ENCODE assay signal across 19 cellular contexts in the genomic region with DNA sequence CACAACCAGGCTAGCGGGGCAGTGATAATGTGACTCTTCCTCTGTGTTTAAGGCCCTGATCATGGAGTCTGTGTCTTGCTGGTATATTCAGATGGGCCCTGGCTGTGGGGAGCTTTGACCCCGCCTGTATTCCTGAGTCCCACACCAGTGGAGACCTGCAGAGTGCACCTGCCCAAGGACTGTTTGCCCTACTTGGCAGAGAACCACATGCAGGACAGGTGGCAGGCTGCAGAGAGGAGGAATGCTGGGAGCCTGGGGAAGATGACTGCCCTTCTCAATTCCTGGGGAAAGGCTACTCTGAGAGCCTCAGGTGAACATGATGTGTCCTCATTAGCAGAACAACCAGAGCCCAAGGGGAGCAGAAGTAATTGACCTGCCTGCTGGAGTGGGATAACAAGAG.
"Had no signal": no experiment of that assay in that cellular context is flagged by ENCODE, and none has a peak within 500 bp of the region (broad histone marks: within the 10 kb centered on the region; RNA-seq: fewer than 3 reads in every experiment).

No MANE protein-coding gene starts in this region.

- H3K27ac Mint-ChIP-seq: activated CD4-positive, alpha-beta T cell treated with anti-CD3 and anti-CD28 coated beads, Interleukin-2, amount 10 ng/mL, durations not matched to agents 24 days and 14 days; activated naive CD8-positive, alpha-beta T cell; naive B cell; neural progenitor cell; progenitor cell of endocrine pancreas had no signal

- H3K9me3 Mint-ChIP-seq: activated CD4-positive, alpha-beta T cell treated with anti-CD3 and anti-CD28 coated beads, Interleukin-2, amount 10 ng/mL, durations not matched to agents 24 days and 14 days; naive B cell; neural progenitor cell had no signal

- ATAC-seq: gastroesophageal sphincter, left ventricle myocardium superior had no signal

- DNase-seq: activated CD4-positive, alpha-beta T cell treated with anti-CD3 and anti-CD28 coated beads, Interleukin-2, amount 10 ng/mL, durations not matched to agents 24 days and 14 days; activated CD4-positive, CD25-positive, alpha-beta regulatory T cell; activated gamma-delta T cell; dermis blood vessel endothelial cell; effector memory CD4-positive, alpha-beta T cell; heart left ventricle; kidney; left ventricle myocardium superior; naive B cell; stimulated activated CD4-positive, alpha-beta T cell treated with anti-CD3 and anti-CD28 coated beads, Interleukin-12 subunit alpha, Interleukin-12 subunit beta, amount 100 ng/mL, for 4 hours; stimulated activated CD4-positive, alpha-beta T cell treated with anti-CD3 and anti-CD28 coated beads, Interleukin-1b, Interleukin-23, amount 100 ng/mL, for 48 hours; stimulated activated CD8-positive, alpha-beta memory T cell treated with anti-CD3 and anti-CD28 coated beads, Interleukin-4, amount 100 ng/mL, for 48 hours; stimulated activated naive CD4-positive, alpha-beta T cell; T1000; thyroid gland had no signal

- H3K27me3 Mint-ChIP-seq: activated CD4-positive, alpha-beta T cell treated with anti-CD3 and anti-CD28 coated beads, Interleukin-2, amount 10 ng/mL, durations not matched to agents 24 days and 14 days; activated naive CD8-positive, alpha-beta T cell; naive B cell; progenitor cell of endocrine pancreas had no signal

- H3K4me1 Mint-ChIP-seq: naive B cell, neural progenitor cell had no signal

- H3K4me3 Mint-ChIP-seq: activated CD4-positive, alpha-beta T cell treated with anti-CD3 and anti-CD28 coated beads, Interleukin-2, amount 10 ng/mL, durations not matched to agents 24 days and 14 days; activated naive CD8-positive, alpha-beta T cell; naive B cell; neural progenitor cell had no signal
